8 cellular contexts compared by ENCODE assay signal in genomic region chr7:2820508-2820934, GRCh38. TPM values are rescaled to one million over a fixed set of nuclear protein-coding genes. Genes with fewer than 3 reads are reported as not detected.
DNase-seq lines count a peak whose midpoint lies in the region; ATAC-seq and TF ChIP-seq lines count a peak whose summit lies in the region.

No MANE protein-coding gene starts in this region.

- no peak overlapping the region for H2AFZ ChIP-seq in IMR-90 (replicated peaks; ENCODE audit: low read length, poor library complexity)

- peak overlapping the region; percentile 81 to 90 for H4K8ac ChIP-seq in IMR-90 (ENCODE audit: low read depth in 2 of 2, low read length in 2 of 2)

- 27% methylated on average over 3 of the region's 4 CpGs; no CpG with 5 or more reads in 1 of the 2 experiments for WGBS in IMR-90 (ENCODE audit: extremely low coverage in 2 of 2, insufficient read length in 1 of 2), 2 experiments
- WGBS in right lobe of liver (ENCODE audit: insufficient coverage, low coverage, low lambda C conversion rate, missing lambda C conversion rate): 38% methylated on average over 4 of the region's 4 CpGs
- WGBS in upper lobe of left lung, 2 donors: 70 to 76% methylated on average over 4 of the region's 4 CpGs

- peaks cover 6% of the 10 kb centered on the region; the same call in 1 of the 2 replicates for H4K20me1 ChIP-seq in IMR-90 (ENCODE audit: insufficient read depth, low read length)

- dilution Hi-C loops in IMR-90 (cut with HindIII; ENCODE audit: low sequenced_read_pairs, unreplicated experiment): no loop called here

- H3K9me1 ChIP-seq in IMR-90 (ENCODE audit: insufficient read depth, low read length): peaks cover 32% of the 10 kb centered on the region

- H3K4me3 ChIP-seq in IMR-90 (ENCODE audit: insufficient read depth, low read depth, low read length): no peak overlapping the region
- H3K4me3 ChIP-seq in choroid plexus epithelial cell (ENCODE audit: low read depth, low read length): no peak overlapping the region
- H3K4me3 ChIP-seq in right lobe of liver: no peak overlapping the region
- H3K4me3 ChIP-seq in upper lobe of left lung: no peak overlapping the region

- POLR2A ChIA-PET in IMR-90 (lab: Charles Lee; ENCODE audit: unreplicated experiment): no interaction called here

- peak overlapping the region; percentile 39 for H3K23ac ChIP-seq in IMR-90 (ENCODE audit: low read depth, low read length)

- H2AK9ac ChIP-seq in IMR-90 (replicated peaks; ENCODE audit: low read depth, low read length, poor library complexity): peak overlapping the region; percentile 37

- TF ChIP-seq POLR2A in IMR-90 (IDR thresholded peaks at IDR 0.05; ENCODE audit: low read depth, low read length): no peak
- no peak for TF ChIP-seq POLR2A in right lobe of liver (IDR thresholded peaks at IDR 0.05)
- no peak for TF ChIP-seq POLR2A in upper lobe of left lung (IDR thresholded peaks at IDR 0.05)

- peak in 1 of 4 donors; percentile 87 for TF ChIP-seq EP300 in upper lobe of left lung (IDR thresholded peaks at IDR 0.05)

- H2AK5ac ChIP-seq in IMR-90 (ENCODE audit: low read depth, low read length): peak overlapping the region; percentile 98; the same call in 1 of the 2 replicates

- peak overlapping the region; percentile 92; the same call in 1 of the 2 replicates for H3K18ac ChIP-seq in IMR-90 (ENCODE audit: low read depth, low read length)

- CTCF ChIA-PET in IMR-90 (lab: Yijun Ruan, JAX): interaction anchor here (1.0 to 1.1 kb wide), 2 partner anchors 16 to 102 kb away, joined by 3 to 5 read pairs; no protein-coding TSS in a partner anchor

- no TSS peak for BruUV-seq in IMR-90 (replicated peaks; lab: Mats Ljungman, UMichigan)

- intact Hi-C loops in IMR-90 (cut with micrococcal nuclease): loop anchor here (1.0 kb wide), 1 partner anchor 63 kb away; no protein-coding TSS in a partner anchor
- intact Hi-C loops in right lobe of liver (cut with DNase I): no loop called here

- H4K91ac ChIP-seq in IMR-90 (ENCODE audit: insufficient read depth, low read depth, low read length): peak overlapping the region; percentile 97

- H3K9me3 ChIP-seq in IMR-90 (ENCODE audit: control insufficient read depth, insufficient read depth, low read length) (no peaks in the 10 kb centered on the region), right lobe of liver (no peaks in the 10 kb centered on the region), upper lobe of left lung (no peaks in the 10 kb centered on the region)

- H3K14ac ChIP-seq in IMR-90 (replicated peaks; ENCODE audit: low read depth, low read length): peak overlapping the region; percentile 93

- peak overlapping the region; percentile 46; the same call in 1 of the 2 replicates for H4K5ac ChIP-seq in IMR-90 (ENCODE audit: low read depth, low read length)

- DNase-seq in IMR-90 (peak; percentile 97), choroid plexus epithelial cell (ENCODE audit: low read depth) (peak; percentile 98), right lobe of liver (peak; percentile 75 to 89 (median 77)), upper lobe of left lung (peak in 1 of 2 donors; percentile 89), middle frontal gyrus (ENCODE audit: extremely low spot score, low spot score) (no peak), retina (no peak), activated gamma-delta T cell treated with Interleukin-2 at 50 U/mL for 16 hours (no peak)

- H3K36me3 ChIP-seq in IMR-90 (ENCODE audit: control insufficient read depth, insufficient read depth, low read length): no peaks in the 10 kb centered on the region
- H3K36me3 ChIP-seq in right lobe of liver: no peaks in the 10 kb centered on the region
- no peaks in the 10 kb centered on the region for H3K36me3 ChIP-seq in upper lobe of left lung

- no peak overlapping the region for H3K4me2 ChIP-seq in IMR-90 (ENCODE audit: low read depth, low read length)

- peaks cover 26 to 80% of the 10 kb centered on the region in 2 experiments for H3K79me1 ChIP-seq in IMR-90 (ENCODE audit: low read depth in 1 of 2, low read length in 2 of 2)

- in situ Hi-C loops in IMR-90 (cut with MboI; ENCODE audit: low sequenced_read_pairs): no loop called here

- H2BK120ac ChIP-seq in IMR-90 (ENCODE audit: low read depth, low read length): peak overlapping the region; percentile 95

- peak overlapping the region; percentile 100 for H2BK5ac ChIP-seq in IMR-90 (ENCODE audit: low read depth, low read length, poor library complexity, severe bottlenecking)

- H3K27me3 ChIP-seq in IMR-90 (ENCODE audit: control insufficient read depth, insufficient read depth, low read length): no peaks in the 10 kb centered on the region
- H3K27me3 ChIP-seq in right lobe of liver: no peaks in the 10 kb centered on the region
- no peaks in the 10 kb centered on the region for H3K27me3 ChIP-seq in upper lobe of left lung

- H3K27ac ChIP-seq in IMR-90 (ENCODE audit: insufficient read depth, low read length): peak overlapping the region; percentile 95
- H3K27ac ChIP-seq in right lobe of liver: peak overlapping the region; percentile 44 to 84 (median 78)
- peak overlapping the region; percentile 57 to 78 (median 66) for H3K27ac ChIP-seq in upper lobe of left lung

- 0 out of 2 replicates have a peak, but pooled peaks have one; percentile 16 for TF ChIP-seq RAD21 in IMR-90 (IDR thresholded peaks at IDR 0.05; ENCODE audit: low read length)

- ATAC-seq in IMR-90 (ENCODE audit: low read depth): peak; percentile 62
- peak; percentile 79 to 83 (median 80) for ATAC-seq in right lobe of liver
- peak; percentile 82 to 90 for ATAC-seq in upper lobe of left lung (ENCODE audit: low FRiP score in 2 of 2)
- ATAC-seq in HG03196 (IDR thresholded peaks at IDR 0.05; ENCODE audit: unreplicated experiment): no peak

- H2BK20ac ChIP-seq in IMR-90 (ENCODE audit: low read depth, low read length): peak overlapping the region; percentile 99

- TF ChIP-seq CTCF in IMR-90 (conservative IDR thresholded peaks at IDR 0.05; ENCODE audit: low read depth, low read length) (no peak), choroid plexus epithelial cell (conservative IDR thresholded peaks at IDR 0.05; ENCODE audit: low read depth, low read length) (no peak), right lobe of liver (IDR thresholded peaks at IDR 0.05) (no peak), upper lobe of left lung (IDR thresholded peaks at IDR 0.05) (no peak)

- peak overlapping the region; percentile 99 for H3K4ac ChIP-seq in IMR-90 (ENCODE audit: low read depth, low read length)

- H2BK15ac ChIP-seq in IMR-90 (ENCODE audit: low read depth, low read length): peak overlapping the region; percentile 95; the same call in 2 of the 3 replicates

- peak overlapping the region; percentile 72; the same call in 1 of the 2 replicates for H3K56ac ChIP-seq in IMR-90 (ENCODE audit: extremely low read depth, insufficient read depth, low read length)

- no peak overlapping the region for H3K9ac ChIP-seq in IMR-90 (ENCODE audit: low read depth, low read length)

- H3K4me1 ChIP-seq in IMR-90 (ENCODE audit: control insufficient read depth, insufficient read depth, low read length) (peaks cover 52% of the 10 kb centered on the region), right lobe of liver (peaks cover 2 to 49% (median 9%) of the 10 kb centered on the region in 4 donors), upper lobe of left lung (peaks cover 31 to 82% (median 44%) of the 10 kb centered on the region in 4 donors)

TF ChIP-seq in IMR-90, 13 proteins besides CTCF, POLR2A, EP300 and RAD21:
- peak; percentile 20; the same call in 1 of the 2 replicates for TF ChIP-seq NFE2L2 (IDR thresholded peaks at IDR 0.05; ENCODE audit: low read depth, low read length)
- no peak for TF ChIP-seq RFX5 (IDR thresholded peaks at IDR 0.05; ENCODE audit: low read depth, low read length)
- TF ChIP-seq CHD1 (IDR thresholded peaks at IDR 0.05; ENCODE audit: low read depth, low read length): peak; percentile 53; the same call in 1 of the 2 replicates
- TF ChIP-seq MAZ (IDR thresholded peaks at IDR 0.05; ENCODE audit: borderline replicate concordance, low read depth, low read length): 0 out of 2 replicates have a peak, but pooled peaks have one; percentile 18
- TF ChIP-seq, protein P1, sequence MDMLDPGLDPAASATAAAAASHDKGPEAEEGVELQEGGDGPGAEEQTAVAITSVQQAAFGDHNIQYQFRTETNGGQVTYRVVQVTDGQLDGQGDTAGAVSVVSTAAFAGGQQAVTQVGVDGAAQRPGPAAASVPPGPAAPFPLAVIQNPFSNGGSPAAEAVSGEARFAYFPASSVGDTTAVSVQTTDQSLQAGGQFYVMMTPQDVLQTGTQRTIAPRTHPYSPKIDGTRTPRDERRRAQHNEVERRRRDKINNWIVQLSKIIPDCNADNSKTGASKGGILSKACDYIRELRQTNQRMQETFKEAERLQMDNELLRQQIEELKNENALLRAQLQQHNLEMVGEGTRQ (IDR thresholded peaks at IDR 0.05; ENCODE audit: low read depth, low read length): no peak
- 0 out of 2 replicates have a peak, but pooled peaks have one; percentile 31 for TF ChIP-seq MXI1 (IDR thresholded peaks at IDR 0.05; ENCODE audit: borderline replicate concordance, low read depth, low read length)
- peak; percentile 14; the same call in 1 of the 2 replicates for TF ChIP-seq SMC3 (IDR thresholded peaks at IDR 0.05; ENCODE audit: low read depth, low read length)
- peak; percentile 99 for TF ChIP-seq CEBPB (IDR thresholded peaks at IDR 0.05; ENCODE audit: low read depth, low read length)
- peak; percentile 96 for TF ChIP-seq FOS (IDR thresholded peaks at IDR 0.05; ENCODE audit: low read depth, low read length)
- 0 out of 2 replicates have a peak, but pooled peaks have one; percentile 47 for TF ChIP-seq BHLHE40 (IDR thresholded peaks at IDR 0.05; ENCODE audit: low read depth, low read length)
- no peak for TF ChIP-seq ELK1 (IDR thresholded peaks at IDR 0.05; ENCODE audit: borderline replicate concordance, low read depth, low read length)

RNA-seq across cellular contexts. Expression of gene GNA12, which starts 23.6 kb away (rescaled TPM):
- total RNA-seq in IMR-90 (2012; rRNA removed) (14.3 and 14.4 TPM in 2 replicates), right lobe of liver (10 to 100 TPM; 10.3 to 32.1 (median 14.1) TPM), upper lobe of left lung (10 to 100 TPM; 24.0 to 52.3 (median 35.7) TPM)
- polyA plus RNA-seq in IMR-90 (2012; rRNA removed): 89.0 and 93.9 TPM in 2 replicates
- polyA plus RNA-seq in IMR-90 (2012; cell fraction: cytosol; rRNA removed): 41.2 and 78.7 TPM in 2 replicates
- 60.2 and 62.3 TPM in 2 replicates for polyA plus RNA-seq in IMR-90 (2012; cell fraction: nucleus; rRNA removed; ENCODE audit: low replicate concordance)

Comparison
In these comparisons a context has a peak if more than half of its experiments do, and no peak if none do; other contexts are left out.
1. DNase-seq: peak in IMR-90 (single experiment), choroid plexus epithelial cell (single experiment) and right lobe of liver (3 of 3); none in middle frontal gyrus (single experiment), retina (single experiment) and activated gamma-delta T cell treated with Interleukin-2 at 50 U/mL for 16 hours (single experiment).
2. Peak in every context shown above with its lines, with median percentiles within 50 percentile points of each other: H3K27ac ChIP-seq.